Comparison of ENCODE assay signal across 12 cellular contexts in the genomic region with DNA sequence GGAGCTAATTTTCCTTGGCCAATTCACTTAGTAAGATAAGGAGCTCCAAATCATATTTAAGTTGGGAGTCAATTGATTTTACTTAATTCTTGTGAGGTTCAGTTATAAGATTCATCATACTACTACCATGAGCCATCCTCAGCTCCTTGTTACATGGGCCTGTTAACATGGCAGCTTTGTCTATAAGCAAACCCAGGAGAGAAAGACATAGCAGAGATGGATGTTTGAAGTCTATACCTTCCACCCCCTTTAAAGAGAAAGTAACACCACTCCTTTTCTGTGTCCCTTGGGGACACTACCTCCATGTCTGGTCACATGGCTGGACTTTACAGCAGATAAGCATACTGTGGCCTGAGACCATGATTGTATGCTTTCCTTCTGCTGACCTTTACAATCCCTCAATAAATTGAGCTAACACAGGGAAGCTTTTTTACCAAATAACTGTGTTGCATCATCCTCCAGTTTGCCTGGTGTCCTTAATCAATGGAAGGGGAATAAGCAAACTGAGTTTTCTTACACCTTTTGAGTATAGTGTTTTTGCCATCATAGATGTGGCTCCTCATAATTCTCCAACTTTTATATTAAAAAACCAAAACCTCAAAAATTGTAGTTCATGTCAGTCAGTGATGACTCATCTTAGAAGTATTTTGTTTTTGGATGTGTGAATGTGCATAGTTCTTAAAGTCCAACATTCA. TPM values are rescaled to one million over a fixed set of nuclear protein-coding genes. Genes with fewer than 3 reads are reported as not detected.
A peak's percentile ranks its signal among the peaks of the same experiment; 100 is the strongest.
DNase-seq lines count a peak whose midpoint lies in the region; ATAC-seq, FAIRE-seq and TF ChIP-seq lines count a peak whose summit lies in the region.
"Had no signal": no experiment of that assay in that cellular context is flagged by ENCODE, and none has a peak within 500 bp of the region (broad histone marks: within the 10 kb centered on the region; RNA-seq: fewer than 3 reads in every experiment).

No MANE protein-coding gene starts in this region.

- H4K91ac ChIP-seq in H1 (replicated peaks; ENCODE audit: insufficient read length, low read length) = no peak overlapping the region

- H3K4me2 ChIP-seq in H1 (ENCODE audit: insufficient read depth in 1 of 2, low read depth in 2 of 2, low read length in 2 of 2) = peak overlapping the region; percentile 25 to 97; a peak in 2 of 4 replicates

- H4K8ac ChIP-seq in H1 (ENCODE audit: extremely low read depth, insufficient read depth, low read length) = no peak overlapping the region

- H2AK5ac ChIP-seq in H1 (ENCODE audit: low read depth, low read length) = no peak overlapping the region

- no peak overlapping the region for H2AFZ ChIP-seq in H1 (ENCODE audit: low read length)

- H3K4me1 Mint-ChIP-seq in progenitor cell of endocrine pancreas (ENCODE audit: low read depth) = peaks cover 40% of the 10 kb centered on the region

- H2BK120ac ChIP-seq in H1 (replicated peaks; ENCODE audit: low read depth, low read length) = no peak overlapping the region

- H3K27me3 ChIP-seq in H1 (replicated peaks in 1 of 4; ENCODE audit: control insufficient read depth in 3 of 4, extremely low read depth in 1 of 4, insufficient read depth in 3 of 4, low read length in 3 of 4) = no peaks in the 10 kb centered on the region
- H3K27me3 ChIP-seq: pancreas had no signal

- TF ChIP-seq POLR2A in H1 (IDR thresholded peaks at IDR 0.05; ENCODE audit: control extremely low read depth in 1 of 2, low read depth in 2 of 2, low read length in 2 of 2) = peak; percentile 18 to 95

- no peak for ATAC-seq in sciatic nerve

- DNase-seq in DMS 273 (lab: John Stamatoyannopoulos, UW; ENCODE audit: unreplicated experiment) = peak; percentile 62
- DNase-seq in DMS 273 treated with DMSO at 0.1 percent for 48 hours (lab: John Stamatoyannopoulos, UW) = no peak
- no peak for DNase-seq in H1 (ENCODE audit: low read depth in 1 of 2, low spot score in 2 of 2)
- no peak for DNase-seq in progenitor cell of endocrine pancreas (ENCODE audit: low spot score, unreplicated experiment)
- no peak for DNase-seq in medulla oblongata (ENCODE audit: extremely low spot score)
- no peak for DNase-seq in cerebellar nuclear complex (lab: John Stamatoyannopoulos, UW)
- no peak for DNase-seq in sciatic nerve (ENCODE audit: low spot score)
- DNase-seq: pancreas had no signal

- peaks cover 41% of the 10 kb centered on the region for H3K9me3 Mint-ChIP-seq in progenitor cell of endocrine pancreas (ENCODE audit: low read depth)

- TF ChIP-seq EP300 in H1 (IDR thresholded peaks at IDR 0.05; ENCODE audit: borderline replicate concordance in 1 of 2, low read depth in 2 of 2, low read length in 2 of 2) = no peak

- H3K4me3 ChIP-seq in H1 (ENCODE audit: extremely low read depth in 1 of 4, insufficient read depth in 2 of 4, low read depth in 3 of 4, low read length in 4 of 4) = peak overlapping the region in 1 of 4 experiments; percentile 89; a peak in 1 of 8 replicates
- H3K4me3 ChIP-seq: pancreas had no signal

- FAIRE-seq in H1 (lab: Jason Lieb, UNC) = no peak
- FAIRE-seq: A204.1, pancreas had no signal

- no peak overlapping the region for H2BK12ac ChIP-seq in H1 (ENCODE audit: low read depth, low read length)

- TF ChIP-seq CTCF in H1 (IDR thresholded peaks at IDR 0.05; ENCODE audit: control extremely low read depth in 1 of 3, insufficient read depth in 1 of 3, low read depth in 1 of 3, low read length in 3 of 3) (no peak), progenitor cell of endocrine pancreas (IDR thresholded peaks at IDR 0.05; ENCODE audit: unreplicated experiment) (no peak)

- peak overlapping the region; percentile 4; the same call in 1 of the 2 replicates for H2BK5ac ChIP-seq in H1 (ENCODE audit: low read depth, low read length)

- H3K23ac ChIP-seq in H1 (ENCODE audit: insufficient read length) = no peak overlapping the region

- no peak overlapping the region for H3K18ac ChIP-seq in H1 (ENCODE audit: extremely low read depth, low read length)

- no peaks in the 10 kb centered on the region; the same call in 1 of the 2 replicates for H3K79me1 ChIP-seq in H1 (ENCODE audit: low read depth, low read length)

- peaks cover 11% of the 10 kb centered on the region for H3K23me2 ChIP-seq in H1 (ENCODE audit: low read depth, low read length)

- H3K14ac ChIP-seq in H1 (ENCODE audit: insufficient read length) = no peak overlapping the region

- no peak for TF ChIP-seq RAD21 in H1 (IDR thresholded peaks at IDR 0.05 in 1 of 2, conservative IDR thresholded peaks at IDR 0.05 in 1 of 2; ENCODE audit: low read depth in 2 of 2, low read length in 2 of 2)

- CTCF ChIA-PET in H1 (lab: Charles Lee; ENCODE audit: partially characterized antibody) = interaction anchor here (0.7 to 1.3 kb wide), 6 partner anchors 8 to 254 kb away, joined by 3 to 8 read pairs (median 4); no protein-coding TSS in a partner anchor

- H3K4me1 ChIP-seq in H1 (replicated peaks in 1 of 4; ENCODE audit: control insufficient read depth in 3 of 4, insufficient read depth in 4 of 4, low read length in 3 of 4) = peaks cover 2 to 15% (median 9%) of the 10 kb centered on the region in 4 experiments; a peak in 5 of 7 replicates

- H3K4ac ChIP-seq in H1 (replicated peaks; ENCODE audit: insufficient read length, low read depth, low read length) = no peak overlapping the region

- H3K56ac ChIP-seq in H1 (replicated peaks; ENCODE audit: insufficient read length, low read depth, low read length) = no peak overlapping the region

- no peak overlapping the region for H4K5ac ChIP-seq in H1 (ENCODE audit: insufficient read length, low read depth, low read length)

- POLR2A ChIA-PET in H1 (lab: Charles Lee; ENCODE audit: partially characterized antibody) = interaction anchor here (0.6 to 18.5 kb wide), 26 partner anchors 8 to 1575 kb away, joined by 3 to 1132 read pairs (median 3); a partner anchor contains a TSS

- H3K9me3 ChIP-seq in H1 (ENCODE audit: insufficient read depth in 2 of 2, low read depth in 1 of 2, low read length in 1 of 2) = no peaks in the 10 kb centered on the region
- H3K9me3 ChIP-seq: pancreas had no signal

- peak overlapping the region; percentile 68; the same call in 1 of the 2 replicates for H3K27ac ChIP-seq in H1 (ENCODE audit: low read depth, low read length)

- peaks cover 56 to 88% (median 75%) of the 10 kb centered on the region in 4 experiments for H3K36me3 ChIP-seq in H1 (ENCODE audit: control insufficient read depth in 2 of 4, insufficient read depth in 4 of 4, low read length in 3 of 4)

- H3K79me2 ChIP-seq in H1 (ENCODE audit: control insufficient read depth in 1 of 2, insufficient read depth in 2 of 2, low read length in 2 of 2) = peaks cover 22 to 54% of the 10 kb centered on the region in 2 experiments

- peaks cover 92% of the 10 kb centered on the region for H3K36me3 Mint-ChIP-seq in progenitor cell of endocrine pancreas (ENCODE audit: insufficient read depth)

- no peaks in the 10 kb centered on the region for H3K27me3 Mint-ChIP-seq in progenitor cell of endocrine pancreas
- H3K27me3 Mint-ChIP-seq: IgD-negative memory B cell had no signal

- H3K9ac ChIP-seq in H1 (replicated peaks in 1 of 4; ENCODE audit: extremely low read depth in 1 of 4, low read depth in 3 of 4, low read length in 3 of 4) = 0 out of 7 replicates have a peak overlapping the region, but pooled peaks of 1 of the 4 experiments have one; percentile 38

- H3K27ac Mint-ChIP-seq in progenitor cell of endocrine pancreas = peak overlapping the region; percentile 96

- peak overlapping the region; percentile 41 for H3K4me3 Mint-ChIP-seq in progenitor cell of endocrine pancreas (ENCODE audit: low read depth)
- H3K4me3 Mint-ChIP-seq: T-helper 1 cell treated with Interleukin-12 subunit alpha and Interleukin-12 subunit beta and Interleukin-4 antibody, amounts not matched to agents 30 μg/mL and 1 μg/mL, for 36 hours had no signal

- H2BK15ac ChIP-seq in H1 (ENCODE audit: low read length) = no peak overlapping the region

- peaks cover 36 to 44% of the 10 kb centered on the region in 2 experiments for H4K20me1 ChIP-seq in H1 (replicated peaks in 1 of 2; ENCODE audit: control insufficient read depth in 1 of 2, insufficient read depth in 2 of 2, low read length in 2 of 2)

- intact Hi-C loops in sciatic nerve (cut with DNase I) = no loop called here

- no peak overlapping the region for H2BK20ac ChIP-seq in H1 (ENCODE audit: low read length)

TF ChIP-seq in PFSK-1, 5 proteins besides CTCF, POLR2A, EP300 and RAD21 (continues in another document):
- TF ChIP-seq POLR2AphosphoS5 (IDR thresholded peaks at IDR 0.05; ENCODE audit: low read depth, low read length) (peak; percentile 80), SIN3A (IDR thresholded peaks at IDR 0.05; ENCODE audit: borderline replicate concordance, insufficient read depth, low read length) (no peak)

TF ChIP-seq in H1, 55 proteins besides CTCF, POLR2A, EP300 and RAD21:
- TF ChIP-seq JUND (IDR thresholded peaks at IDR 0.05; ENCODE audit: low read length) = peak; percentile 71; the same call in 1 of the 2 replicates
- TF ChIP-seq POLR2AphosphoS5 (IDR thresholded peaks at IDR 0.05; ENCODE audit: low read depth, low read length) = peak; percentile 97
- TF ChIP-seq SUZ12 (IDR thresholded peaks at IDR 0.05; ENCODE audit: low read length) = no peak
- no peak for TF ChIP-seq ZNF274 (IDR thresholded peaks at IDR 0.05; ENCODE audit: borderline replicate concordance, extremely low read depth, low read length)
- TF ChIP-seq CEBPB (IDR thresholded peaks at IDR 0.05; ENCODE audit: low read depth, low read length) = peak; percentile 63; the same call in 1 of the 2 replicates

RNA-seq across cellular contexts. Expression of a gene that starts 9.8 kb away (rescaled TPM):
- 10.3 TPM for polyA plus RNA-seq in PFSK-1 (2012; ENCODE audit: insufficient read length, low read depth)
- 11.3 and 13.0 TPM in 2 replicates for total RNA-seq in H1 (2021; fragmentation: NEBNext Ultra II Directional; extraction: Animal tissue kit (Norgen Biotek cat#: 25700))
- 3.1 and 3.4 TPM in 2 replicates for polyA plus RNA-seq in H1 (2011; rRNA removed)
- 3.0 TPM for polyA plus RNA-seq in H1 (2011; cell fraction: cytosol; rRNA removed)
- polyA plus RNA-seq in H1 (2011; cell fraction: nucleus; rRNA removed) = 4.0 TPM
- polyA plus RNA-seq in H1 (2012, experiment 1 of 2) = 6.4 to 8.0 TPM (median 7.3 TPM) in 4 replicates
- 1.5 TPM for polyA plus RNA-seq in H1 (2012, experiment 2 of 2)
- polyA plus RNA-seq in H1 (2013, experiment 1 of 2) = 5.6 TPM
- 5.2 TPM for polyA plus RNA-seq in H1 (2013, experiment 2 of 2)
- 9.0 and 12.8 TPM in 2 replicates for polyA minus RNA-seq in H1 (2011; rRNA and poly(A)+ RNA removed)
- 5.4 TPM for polyA minus RNA-seq in H1 (2011; cell fraction: cytosol; rRNA and poly(A)+ RNA removed)
- polyA minus RNA-seq in H1 (2011; cell fraction: nucleus; rRNA and poly(A)+ RNA removed) = 7.1 TPM
- total RNA-seq in progenitor cell of endocrine pancreas (10.0 and 10.7 TPM in 2 replicates), sciatic nerve (40.7 TPM)
